ENCODE assay signal across 22 cellular contexts in genomic region chr13:113803409-113804016, GRCh38. TPM values are rescaled to one million over a fixed set of nuclear protein-coding genes. Genes with fewer than 3 reads are reported as not detected.
DNase-seq lines count a peak whose midpoint lies in the region; ATAC-seq, FAIRE-seq and TF ChIP-seq lines count a peak whose summit lies in the region.
"Had no signal": no experiment of that assay in that cellular context is flagged by ENCODE, and none has a peak within 500 bp of the region (broad histone marks: within the 10 kb centered on the region; RNA-seq: fewer than 3 reads in every experiment).

No MANE protein-coding gene starts in this region.

- no peak overlapping the region for H3K4ac ChIP-seq in H1 (replicated peaks; ENCODE audit: insufficient read length, low read depth, low read length)

- POLR2A ChIA-PET in H1 (lab: Charles Lee; ENCODE audit: partially characterized antibody): interaction anchor here (0.9 to 1.5 kb wide), 2 partner anchors 10 to 11 kb away, joined by 3 to 5 read pairs; no protein-coding TSS in a partner anchor
- POLR2A ChIA-PET in naive thymus-derived CD4-positive, alpha-beta T cell (lab: Charles Lee): no interaction called here

- no peaks in the 10 kb centered on the region for H3K36me3 Mint-ChIP-seq in naive thymus-derived CD4-positive, alpha-beta T cell
- peaks cover 8% of the 10 kb centered on the region for H3K36me3 Mint-ChIP-seq in glutamatergic neuron (ENCODE audit: unreplicated experiment)
- H3K36me3 Mint-ChIP-seq: CD8-positive, alpha-beta T cell had no signal

- no peak overlapping the region for H3K9ac ChIP-seq in H1 (replicated peaks in 1 of 4; ENCODE audit: extremely low read depth in 1 of 4, low read depth in 3 of 4, low read length in 3 of 4)
- H3K9ac ChIP-seq: BLaER1 treated with 17β-estradiol and CSF1 and Interleukin-3, amounts not matched to agents 10 nM and 100 nM had no signal

- H3K27me3 Mint-ChIP-seq in naive thymus-derived CD4-positive, alpha-beta T cell: no peaks in the 10 kb centered on the region
- peaks cover 3% of the 10 kb centered on the region for H3K27me3 Mint-ChIP-seq in glutamatergic neuron (ENCODE audit: unreplicated experiment)

- H3K4me1 ChIP-seq in right atrium auricular region: peaks cover 0 to 15% of the 10 kb centered on the region in 2 donors
- peaks cover 0 to 8% (median 6%) of the 10 kb centered on the region in 4 experiments; a peak in 4 of 7 replicates for H3K4me1 ChIP-seq in H1 (replicated peaks in 1 of 4; ENCODE audit: control insufficient read depth in 3 of 4, insufficient read depth in 4 of 4, low read length in 3 of 4)
- H3K4me1 ChIP-seq in naive thymus-derived CD4-positive, alpha-beta T cell (ENCODE audit: control insufficient read depth in 2 of 2, insufficient read depth in 2 of 2, low read length in 2 of 2): no peaks in the 10 kb centered on the region
- H3K4me1 ChIP-seq in suprapubic skin: peaks cover 14% of the 10 kb centered on the region

- H3K14ac ChIP-seq in H1 (ENCODE audit: insufficient read length): no peak overlapping the region

- H3K23ac ChIP-seq in H1 (ENCODE audit: insufficient read length): no peak overlapping the region

- H3K36me3 ChIP-seq in right atrium auricular region (no peaks in the 10 kb centered on the region), H1 (ENCODE audit: control insufficient read depth in 2 of 4, insufficient read depth in 4 of 4, low read length in 3 of 4) (no peaks in the 10 kb centered on the region), suprapubic skin (no peaks in the 10 kb centered on the region)
- H3K36me3 ChIP-seq in naive thymus-derived CD4-positive, alpha-beta T cell (ENCODE audit: control insufficient read depth in 2 of 3, insufficient read depth in 3 of 3, low read length in 3 of 3): no peaks in the 10 kb centered on the region
- H3K36me3 ChIP-seq: BLaER1 treated with 17β-estradiol and CSF1 and Interleukin-3, amounts not matched to agents 10 nM and 100 nM had no signal

- H3K79me2 ChIP-seq in H1 (ENCODE audit: control insufficient read depth in 1 of 2, insufficient read depth in 2 of 2, low read length in 2 of 2): no peaks in the 10 kb centered on the region

- H3K27ac ChIP-seq in right atrium auricular region (no peak overlapping the region), H1 (ENCODE audit: low read depth, low read length) (no peak overlapping the region), suprapubic skin (no peak overlapping the region)
- H3K27ac ChIP-seq in naive thymus-derived CD4-positive, alpha-beta T cell (ENCODE audit: low read depth, low read length): no peak overlapping the region
- H3K27ac ChIP-seq: BLaER1 treated with 17β-estradiol and CSF1 and Interleukin-3, amounts not matched to agents 10 nM and 100 nM had no signal

- no peak overlapping the region for H2BK15ac ChIP-seq in H1 (ENCODE audit: low read length)

- no peak overlapping the region for H2BK5ac ChIP-seq in H1 (ENCODE audit: low read depth, low read length)

- no peak overlapping the region for H2AFZ ChIP-seq in H1 (ENCODE audit: low read length)

- H3K4me1 Mint-ChIP-seq in naive thymus-derived CD4-positive, alpha-beta T cell: peaks cover 0 to 1% (median 0%) of the 10 kb centered on the region in 7 donors
- peaks cover 12% of the 10 kb centered on the region for H3K4me1 Mint-ChIP-seq in glutamatergic neuron (ENCODE audit: low read depth, unreplicated experiment)

- FAIRE-seq in H1 (lab: Jason Lieb, UNC): no peak
- FAIRE-seq: D721Med, RCC 7860 had no signal

- H4K20me1 ChIP-seq in H1 (replicated peaks in 1 of 2; ENCODE audit: control insufficient read depth in 1 of 2, insufficient read depth in 2 of 2, low read length in 2 of 2): no peaks in the 10 kb centered on the region

- no peak overlapping the region for H4K91ac ChIP-seq in H1 (replicated peaks; ENCODE audit: insufficient read length, low read length)

- H3K23me2 ChIP-seq in H1 (ENCODE audit: low read depth, low read length): peaks cover 3% of the 10 kb centered on the region; the same call in 1 of the 2 replicates

- H3K4me3 Mint-ChIP-seq in naive thymus-derived CD4-positive, alpha-beta T cell: no peak overlapping the region
- H3K4me3 Mint-ChIP-seq in glutamatergic neuron (ENCODE audit: unreplicated experiment): no peak overlapping the region
- H3K4me3 Mint-ChIP-seq: CD8-positive, alpha-beta T cell had no signal

- TF ChIP-seq EP300 in H1 (IDR thresholded peaks at IDR 0.05; ENCODE audit: borderline replicate concordance in 1 of 2, low read depth in 2 of 2, low read length in 2 of 2) (no peak), suprapubic skin (IDR thresholded peaks at IDR 0.05) (no peak)

- no peak overlapping the region for H2BK20ac ChIP-seq in H1 (ENCODE audit: low read length)

- CTCF ChIA-PET in H1 (lab: Charles Lee; ENCODE audit: partially characterized antibody): interaction anchor here (0.9 to 3.8 kb wide), 23 partner anchors 8 to 432 kb away, joined by 3 to 32 read pairs (median 4); no protein-coding TSS in a partner anchor
- CTCF ChIA-PET in naive thymus-derived CD4-positive, alpha-beta T cell (lab: Charles Lee): no interaction called here

- no peaks in the 10 kb centered on the region for H3K27me3 ChIP-seq in right atrium auricular region
- no peaks in the 10 kb centered on the region for H3K27me3 ChIP-seq in H1 (replicated peaks in 1 of 4; ENCODE audit: control insufficient read depth in 3 of 4, extremely low read depth in 1 of 4, insufficient read depth in 3 of 4, low read length in 3 of 4)
- no peaks in the 10 kb centered on the region for H3K27me3 ChIP-seq in naive thymus-derived CD4-positive, alpha-beta T cell (ENCODE audit: control insufficient read depth in 2 of 2, insufficient read depth in 2 of 2, low read length in 2 of 2)
- H3K27me3 ChIP-seq in suprapubic skin: no peaks in the 10 kb centered on the region

- TF ChIP-seq CTCF in right atrium auricular region (IDR thresholded peaks at IDR 0.05): no peak
- no peak for TF ChIP-seq CTCF in H1 (IDR thresholded peaks at IDR 0.05; ENCODE audit: control extremely low read depth in 1 of 3, insufficient read depth in 1 of 3, low read depth in 1 of 3, low read length in 3 of 3)
- TF ChIP-seq CTCF in suprapubic skin (IDR thresholded peaks at IDR 0.05): no peak
- TF ChIP-seq CTCF in glutamatergic neuron (IDR thresholded peaks at IDR 0.05; ENCODE audit: partially characterized antibody, unreplicated experiment): no peak

- TF ChIP-seq POLR2A in H1 (IDR thresholded peaks at IDR 0.05; ENCODE audit: control extremely low read depth in 1 of 2, low read depth in 2 of 2, low read length in 2 of 2) (no peak), suprapubic skin (IDR thresholded peaks at IDR 0.05) (no peak)

- DNase-seq in Right ventricle myocardium inferior (ENCODE audit: missing footprints) (peak; percentile 56), right atrium auricular region (ENCODE audit: low spot score) (no peak), H1 (ENCODE audit: low read depth in 1 of 2, low spot score in 2 of 2) (no peak), suprapubic skin (ENCODE audit: low spot score in 2 of 2) (peak; percentile 59 to 66), glutamatergic neuron (no peak), D341Med (ENCODE audit: low spot score) (no peak), NCI-H2107 (lab: John Stamatoyannopoulos, UW) (no peak)
- DNase-seq in naive thymus-derived CD4-positive, alpha-beta T cell: no peak
- DNase-seq: 8988T; CD8-positive, alpha-beta T cell; DMS53; GDM1; Kasumi-1; NCI-H1694; NCI-H2081; NCI-H446; NCI-H526; OCI-M1; SHP77 had no signal

- H3K4me3 ChIP-seq in right atrium auricular region: no peak overlapping the region
- no peak overlapping the region for H3K4me3 ChIP-seq in H1 (ENCODE audit: extremely low read depth in 1 of 4, insufficient read depth in 2 of 4, low read depth in 3 of 4, low read length in 4 of 4)
- no peak overlapping the region for H3K4me3 ChIP-seq in naive thymus-derived CD4-positive, alpha-beta T cell (ENCODE audit: low read length)
- no peak overlapping the region for H3K4me3 ChIP-seq in suprapubic skin
- H3K4me3 ChIP-seq: BLaER1 treated with 17β-estradiol and CSF1 and Interleukin-3, amounts not matched to agents 10 nM and 100 nM had no signal

- intact Hi-C loops in Right ventricle myocardium inferior (cut with DNase I): loop anchor here (5.0 kb wide), 1 partner anchor 41 kb away; no protein-coding TSS in a partner anchor
- intact Hi-C loops in naive thymus-derived CD4-positive, alpha-beta T cell (cut with micrococcal nuclease): no loop called here

- no peak overlapping the region for H3K4me2 ChIP-seq in H1 (ENCODE audit: insufficient read depth in 1 of 2, low read depth in 2 of 2, low read length in 2 of 2)
- H3K4me2 ChIP-seq: BLaER1 treated with 17β-estradiol and CSF1 and Interleukin-3, amounts not matched to agents 10 nM and 100 nM had no signal

- no peaks in the 10 kb centered on the region for H3K79me1 ChIP-seq in H1 (ENCODE audit: low read depth, low read length)

- no peak overlapping the region for H2BK120ac ChIP-seq in H1 (replicated peaks; ENCODE audit: low read depth, low read length)

- H3K9me3 Mint-ChIP-seq in naive thymus-derived CD4-positive, alpha-beta T cell: peaks cover 0 to 8% (median 4%) of the 10 kb centered on the region in 11 donors
- H3K9me3 Mint-ChIP-seq in glutamatergic neuron (ENCODE audit: unreplicated experiment): peaks cover 10% of the 10 kb centered on the region

- WGBS in H1 (ENCODE audit: extremely low coverage in 1 of 2, insufficient coverage in 1 of 2, insufficient read length in 1 of 2, insufficient replicate concordance in 2 of 2, low coverage in 1 of 2, low lambda C conversion rate in 2 of 2, missing lambda C conversion rate in 1 of 2), 2 experiments: 86% methylated on average over 29 of the region's 32 CpGs; no CpG with 5 or more reads in 1 of the 2 experiments
- 90% methylated on average over 17 of the region's 32 CpGs for WGBS in suprapubic skin

- peaks cover 0 to 9% of the 10 kb centered on the region in 2 donors for H3K9me3 ChIP-seq in right atrium auricular region
- peaks cover 5 to 6% of the 10 kb centered on the region in 2 experiments; a peak in 2 of 4 replicates for H3K9me3 ChIP-seq in H1 (ENCODE audit: insufficient read depth in 2 of 2, low read depth in 1 of 2, low read length in 1 of 2)
- peaks cover 0 to 9% (median 0%) of the 10 kb centered on the region in 3 experiments for H3K9me3 ChIP-seq in naive thymus-derived CD4-positive, alpha-beta T cell (ENCODE audit: control insufficient read depth in 2 of 3, low read length in 3 of 3)
- no peaks in the 10 kb centered on the region for H3K9me3 ChIP-seq in suprapubic skin

- peak overlapping the region; percentile 86; the same call in 1 of the 2 replicates for H4K8ac ChIP-seq in H1 (ENCODE audit: extremely low read depth, insufficient read depth, low read length)

- no peak for ATAC-seq in Right ventricle myocardium inferior
- ATAC-seq in naive thymus-derived CD4-positive, alpha-beta T cell: peak; percentile 7
- ATAC-seq: CD8-positive, alpha-beta T cell had no signal

- no peak overlapping the region for H2AK5ac ChIP-seq in H1 (ENCODE audit: low read depth, low read length)

- no peak overlapping the region for H4K5ac ChIP-seq in H1 (ENCODE audit: insufficient read length, low read depth, low read length)

- no peak overlapping the region for H3K56ac ChIP-seq in H1 (replicated peaks; ENCODE audit: insufficient read length, low read depth, low read length)

- no peak overlapping the region for H2BK12ac ChIP-seq in H1 (ENCODE audit: low read depth, low read length)

- no peak overlapping the region for H3K18ac ChIP-seq in H1 (ENCODE audit: extremely low read depth, low read length)

- no peak overlapping the region for H3K27ac Mint-ChIP-seq in naive thymus-derived CD4-positive, alpha-beta T cell
- H3K27ac Mint-ChIP-seq in glutamatergic neuron (ENCODE audit: unreplicated experiment): no peak overlapping the region
- H3K27ac Mint-ChIP-seq: CD8-positive, alpha-beta T cell had no signal

- no peak for TF ChIP-seq RAD21 in H1 (IDR thresholded peaks at IDR 0.05 in 1 of 2, conservative IDR thresholded peaks at IDR 0.05 in 1 of 2; ENCODE audit: low read depth in 2 of 2, low read length in 2 of 2)

RNA-seq across cellular contexts. Expression of gene TMEM255B, which starts 44.5 kb away (rescaled TPM):
- total RNA-seq in Right ventricle myocardium inferior (9.8 TPM), right atrium auricular region (1 to 10 TPM; 5.2 to 6.0 TPM), suprapubic skin (1 to 10 TPM in 2 of 4 donors, under 1 TPM in 2; 0.26 to 3.8 (median 1.7) TPM), glutamatergic neuron (ENCODE audit: unreplicated experiment) (13.8 TPM)
- total RNA-seq in H1 (2021; fragmentation: NEBNext Ultra II Directional; extraction: Animal tissue kit (Norgen Biotek cat#: 25700)): 2.7 and 4.4 TPM in 2 replicates
- polyA plus RNA-seq in H1 (2011; rRNA removed): 3.4 and 5.0 TPM in 2 replicates
- 4.2 TPM for polyA plus RNA-seq in H1 (2011; cell fraction: cytosol; rRNA removed)
- 7.2 TPM for polyA plus RNA-seq in H1 (2011; cell fraction: nucleus; rRNA removed)
- polyA plus RNA-seq in H1 (2012, experiment 1 of 2): 3.0 to 4.2 TPM (median 3.7 TPM) in 4 replicates
- polyA plus RNA-seq in H1 (2012, experiment 2 of 2): 1.4 TPM
- polyA plus RNA-seq in H1 (2013, experiment 1 of 2): 1.6 TPM
- polyA plus RNA-seq in H1 (2013, experiment 2 of 2): 2.3 TPM
- polyA minus RNA-seq in H1 (2011; rRNA and poly(A)+ RNA removed): 0.50 and 1.6 TPM in 2 replicates
- 2.0 TPM for polyA minus RNA-seq in H1 (2011; cell fraction: cytosol; rRNA and poly(A)+ RNA removed)
- polyA minus RNA-seq in H1 (2011; cell fraction: nucleus; rRNA and poly(A)+ RNA removed): 2.2 TPM
- total RNA-seq in naive thymus-derived CD4-positive, alpha-beta T cell: 1 to 10 TPM in 4 of 5 experiments, under 1 TPM in 1; 0.62 to 3.3 (median 1.6) TPM
- polyA plus RNA-seq in naive thymus-derived CD4-positive, alpha-beta T cell: under 1 TPM in 1 of 2 donors, not detected in 1; 0.08 TPM

Comparison
In these comparisons a context has a peak if more than half of its experiments do, and no peak if none do; other contexts are left out.
1. DNase-seq: peak in Right ventricle myocardium inferior (single experiment) and suprapubic skin (2 of 2); none in right atrium auricular region (single experiment), H1 (0 of 2), naive thymus-derived CD4-positive, alpha-beta T cell (0 of 9), glutamatergic neuron (single experiment), D341Med (single experiment) and NCI-H2107 (single experiment).